15 cellular contexts compared by ENCODE assay signal in the genomic region with DNA sequence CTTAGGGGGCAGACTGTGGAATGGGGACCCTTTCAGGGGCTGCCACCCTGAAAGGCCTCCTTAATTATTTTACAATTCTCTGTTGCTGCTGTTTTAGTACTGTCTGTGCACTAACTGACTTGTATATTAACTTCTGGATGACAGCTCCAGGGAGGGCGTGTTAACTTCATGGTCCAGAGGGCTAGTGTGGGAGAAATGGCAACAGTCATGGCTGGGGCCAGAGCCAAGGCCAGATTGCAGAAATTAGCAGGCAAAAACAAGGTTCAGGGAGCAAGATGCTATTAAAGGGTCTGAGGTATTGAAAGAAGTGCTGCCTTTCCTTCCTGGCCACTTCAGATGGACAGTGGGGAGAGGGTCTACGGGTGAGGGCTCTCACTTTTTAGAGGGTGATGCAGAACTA. TPM values are rescaled to one million over a fixed set of nuclear protein-coding genes. Genes with fewer than 3 reads are reported as not detected.
A peak's percentile ranks its signal among the peaks of the same experiment; 100 is the strongest.
DNase-seq lines count a peak whose midpoint lies in the region; ATAC-seq and TF ChIP-seq lines count a peak whose summit lies in the region.
"Had no signal": no experiment of that assay in that cellular context is flagged by ENCODE, and none has a peak within 500 bp of the region (broad histone marks: within the 10 kb centered on the region; RNA-seq: fewer than 3 reads in every experiment).

No MANE protein-coding gene starts in this region.

- no peaks in the 10 kb centered on the region for H3K27me3 Mint-ChIP-seq in activated naive CD4-positive, alpha-beta T cell treated with anti-CD3 and anti-CD28 coated beads, Interleukin-2, amount 50 U/mL, for 24 hours

- no peak for TF ChIP-seq POLR2A in vagina (IDR thresholded peaks at IDR 0.05)

- H3K27ac Mint-ChIP-seq in activated naive CD4-positive, alpha-beta T cell treated with anti-CD3 and anti-CD28 coated beads, Interleukin-2, amount 50 U/mL, for 24 hours, result peak overlapping the region; percentile 96
- H3K27ac Mint-ChIP-seq in activated naive CD4-positive, alpha-beta T cell treated with anti-CD3 and anti-CD28 coated beads, Interleukin-2, amount 50 U/mL, for 72 hours, result peak overlapping the region; percentile 84 to 87
- H3K27ac Mint-ChIP-seq: neural progenitor cell had no signal

- no peak overlapping the region for H3K4me3 ChIP-seq in vagina
- H3K4me3 ChIP-seq: neural progenitor cell had no signal

- no peak for TF ChIP-seq CTCF in vagina (IDR thresholded peaks at IDR 0.05)

- DNase-seq in activated naive CD4-positive, alpha-beta T cell treated with anti-CD3 and anti-CD28 coated beads, Interleukin-2, amount 50 U/mL, for 16 hours, result no peak
- no peak for DNase-seq in activated naive CD4-positive, alpha-beta T cell treated with anti-CD3 and anti-CD28 coated beads, Interleukin-2, amount 50 U/mL, for 72 hours (ENCODE audit: low spot score in 2 of 2)
- DNase-seq in kidney tubule cell (ENCODE audit: low spot score) (peak; percentile 35), vagina (ENCODE audit: extremely low spot score in 2 of 2) (no peak), OCI-M1 (lab: John Stamatoyannopoulos, UW) (no peak), ureter (ENCODE audit: low spot score) (no peak)
- DNase-seq in effector CD8-positive, alpha-beta T cell (lab: John Stamatoyannopoulos, UW), result no peak
- DNase-seq: activated CD4-positive, alpha-beta T cell treated with anti-CD3 and anti-CD28 coated beads, Interleukin-2, amount 50 U/mL, for 4 hours; amygdala; glutamatergic neuron; left colon; NCI-H1092 treated with DMSO at 0.1 percent for 48 hours; NCI-H446 treated with DMSO at 0.1 percent for 48 hours had no signal

- no peaks in the 10 kb centered on the region for H3K9me3 ChIP-seq in vagina

- H3K4me1 Mint-ChIP-seq in activated naive CD4-positive, alpha-beta T cell treated with anti-CD3 and anti-CD28 coated beads, Interleukin-2, amount 50 U/mL, for 24 hours, result peaks cover 90% of the 10 kb centered on the region

- no peaks in the 10 kb centered on the region for H3K9me3 Mint-ChIP-seq in activated naive CD4-positive, alpha-beta T cell treated with anti-CD3 and anti-CD28 coated beads, Interleukin-2, amount 50 U/mL, for 24 hours
- H3K9me3 Mint-ChIP-seq in activated naive CD4-positive, alpha-beta T cell treated with anti-CD3 and anti-CD28 coated beads, Interleukin-2, amount 50 U/mL, for 72 hours, result peaks cover 0 to 3% of the 10 kb centered on the region in 2 donors
- H3K9me3 Mint-ChIP-seq: neural progenitor cell had no signal

- H3K27me3 ChIP-seq in vagina, result no peaks in the 10 kb centered on the region
- H3K27me3 ChIP-seq: neural progenitor cell had no signal

- ATAC-seq in activated naive CD4-positive, alpha-beta T cell treated with anti-CD3 and anti-CD28 coated beads, Interleukin-2, amount 50 U/mL, for 72 hours, result no peak
- ATAC-seq: left colon had no signal

- peak overlapping the region; percentile 1 for H3K4me3 Mint-ChIP-seq in activated naive CD4-positive, alpha-beta T cell treated with anti-CD3 and anti-CD28 coated beads, Interleukin-2, amount 50 U/mL, for 24 hours
- H3K4me3 Mint-ChIP-seq: neural progenitor cell had no signal

- peak overlapping the region; percentile 9 for H3K27ac ChIP-seq in vagina
- H3K27ac ChIP-seq: neural progenitor cell had no signal

- intact Hi-C loops in vagina (cut with DNase I), result no loop called here

- H3K36me3 ChIP-seq in vagina, result no peaks in the 10 kb centered on the region
- H3K36me3 ChIP-seq: neural progenitor cell had no signal

- H3K4me1 ChIP-seq in vagina, result peaks cover 35% of the 10 kb centered on the region

- peaks cover 10% of the 10 kb centered on the region for H3K36me3 Mint-ChIP-seq in activated naive CD4-positive, alpha-beta T cell treated with anti-CD3 and anti-CD28 coated beads, Interleukin-2, amount 50 U/mL, for 24 hours
- peaks cover 25 to 47% of the 10 kb centered on the region in 2 donors for H3K36me3 Mint-ChIP-seq in activated naive CD4-positive, alpha-beta T cell treated with anti-CD3 and anti-CD28 coated beads, Interleukin-2, amount 50 U/mL, for 72 hours
- H3K36me3 Mint-ChIP-seq: neural progenitor cell had no signal

RNA-seq across cellular contexts. Expression of a gene that starts 9.1 kb away (rescaled TPM):
- 100 to 1,000 TPM; 138 to 262 TPM for total RNA-seq in activated naive CD4-positive, alpha-beta T cell treated with anti-CD3 and anti-CD28 coated beads, Interleukin-2, amount 50 U/mL, for 72 hours
- 20.4 TPM for total RNA-seq in vagina
- total RNA-seq in ureter, result 35.7 TPM
